Comparison of ENCODE assay signal across 17 cellular contexts in genomic region chr6:130575557-130575956, GRCh38.
DNase-seq lines count a peak whose midpoint lies in the region; ATAC-seq and TF ChIP-seq lines count a peak whose summit lies in the region.
"Had no signal": no experiment of that assay in that cellular context is flagged by ENCODE, and none has a peak within 500 bp of the region (broad histone marks: within the 10 kb centered on the region; RNA-seq: fewer than 3 reads in every experiment).

No MANE protein-coding gene starts in this region.

- CTCF ChIA-PET in activated CD4-positive, alpha-beta memory T cell treated with anti-CD3 and anti-CD28 coated beads, Interleukin-2, amount 10 ng/mL, durations not matched to agents 7 days and 5 days (lab: Charles Lee): interaction anchor here (0.7 to 2.2 kb wide), 6 partner anchors 11 to 210 kb away, joined by 3 to 15 read pairs (median 3); no protein-coding TSS in a partner anchor

- H3K9me3 ChIP-seq in neural progenitor cell (ENCODE audit: low read depth) (no peaks in the 10 kb centered on the region), HAP-1 (no peaks in the 10 kb centered on the region)
- H3K9me3 ChIP-seq: Caco-2 had no signal

- no peak overlapping the region for H3K27ac ChIP-seq in neural progenitor cell
- H3K27ac ChIP-seq: brain microvascular endothelial cell had no signal

- H3K79me2 ChIP-seq in neural progenitor cell (ENCODE audit: low read depth): no peaks in the 10 kb centered on the region

- no peaks in the 10 kb centered on the region for H4K20me1 ChIP-seq in neural progenitor cell (ENCODE audit: low read depth)

- peak overlapping the region; percentile 64 for H3K4me3 Mint-ChIP-seq in T-helper 1 cell treated with Interleukin-12 subunit alpha and Interleukin-12 subunit beta and Interleukin-4 antibody, amounts not matched to agents 30 μg/mL and 1 μg/mL, for 36 hours
- H3K4me3 Mint-ChIP-seq in activated CD4-positive, alpha-beta memory T cell treated with anti-CD3 and anti-CD28 coated beads, Interleukin-2, amount 10 ng/mL, durations not matched to agents 7 days and 5 days: peak overlapping the region; percentile 31
- H3K4me3 Mint-ChIP-seq in neural progenitor cell: no peak overlapping the region
- H3K4me3 Mint-ChIP-seq: mesothelial cell of epicardium had no signal

- H3F3A ChIP-seq in neural progenitor cell (ENCODE audit: low read depth): no peaks in the 10 kb centered on the region

- H3K27me3 ChIP-seq in neural progenitor cell (no peaks in the 10 kb centered on the region), HAP-1 (ENCODE audit: low read depth) (no peaks in the 10 kb centered on the region)
- H3K27me3 ChIP-seq: brain microvascular endothelial cell had no signal

- H3K4me1 ChIP-seq in neural progenitor cell (no peaks in the 10 kb centered on the region), HAP-1 (no peaks in the 10 kb centered on the region)
- H3K4me1 ChIP-seq: Caco-2 had no signal

- in situ Hi-C loops in HAP-1 (cut with MboI; ENCODE audit: low sequenced_read_pairs): no loop called here

- H2AFZ ChIP-seq in neural progenitor cell (replicated peaks): no peak overlapping the region

- peaks cover 59% of the 10 kb centered on the region for H3K36me3 Mint-ChIP-seq in T-helper 1 cell treated with Interleukin-12 subunit alpha and Interleukin-12 subunit beta and Interleukin-4 antibody, amounts not matched to agents 30 μg/mL and 1 μg/mL, for 36 hours (ENCODE audit: low read depth)
- peaks cover 36% of the 10 kb centered on the region for H3K36me3 Mint-ChIP-seq in activated CD4-positive, alpha-beta memory T cell treated with anti-CD3 and anti-CD28 coated beads, Interleukin-2, amount 10 ng/mL, durations not matched to agents 7 days and 5 days (ENCODE audit: low read depth)
- H3K36me3 Mint-ChIP-seq in neural progenitor cell: no peaks in the 10 kb centered on the region
- H3K36me3 Mint-ChIP-seq: mesothelial cell of epicardium had no signal

- no peak for DNase-seq in T-helper 1 cell
- DNase-seq in activated CD4-positive, alpha-beta memory T cell treated with anti-CD3 and anti-CD28 coated beads, Interleukin-2, amount 10 ng/mL, durations not matched to agents 7 days and 5 days: no peak
- DNase-seq in neural progenitor cell (ENCODE audit: low spot score): no peak
- no peak for DNase-seq in NCI-H510A treated with DMSO at 0.1 percent for 48 hours (lab: John Stamatoyannopoulos, UW)
- DNase-seq in GF-D8 (lab: John Stamatoyannopoulos, UW): no peak
- no peak for DNase-seq in HAP-1 (ENCODE audit: low spot score in 2 of 2)
- DNase-seq: 8988T, brain microvascular endothelial cell, Caco-2, GOT3, kidney glomerular epithelial cell, NCI-H2081, RPMI8226 had no signal

- peak overlapping the region; percentile 92 for H3K27ac Mint-ChIP-seq in T-helper 1 cell treated with Interleukin-12 subunit alpha and Interleukin-12 subunit beta and Interleukin-4 antibody, amounts not matched to agents 30 μg/mL and 1 μg/mL, for 36 hours
- peak overlapping the region; percentile 82 for H3K27ac Mint-ChIP-seq in activated CD4-positive, alpha-beta memory T cell treated with anti-CD3 and anti-CD28 coated beads, Interleukin-2, amount 10 ng/mL, durations not matched to agents 7 days and 5 days
- peak overlapping the region; percentile 76 for H3K27ac Mint-ChIP-seq in neural progenitor cell
- H3K27ac Mint-ChIP-seq: mesothelial cell of epicardium had no signal

- H3K9ac ChIP-seq in neural progenitor cell: no peak overlapping the region

- POLR2A ChIA-PET in activated CD4-positive, alpha-beta memory T cell treated with anti-CD3 and anti-CD28 coated beads, Interleukin-2, amount 10 ng/mL, durations not matched to agents 7 days and 5 days (lab: Charles Lee): interaction anchor here (0.8 to 3.8 kb wide), 10 partner anchors 11 to 360 kb away, joined by 3 to 39 read pairs (median 4); no protein-coding TSS in a partner anchor

- H3K36me3 ChIP-seq in neural progenitor cell (no peaks in the 10 kb centered on the region), HAP-1 (replicated peaks) (no peaks in the 10 kb centered on the region)
- H3K36me3 ChIP-seq: brain microvascular endothelial cell had no signal

- peaks cover 51% of the 10 kb centered on the region for H3K4me1 Mint-ChIP-seq in T-helper 1 cell treated with Interleukin-12 subunit alpha and Interleukin-12 subunit beta and Interleukin-4 antibody, amounts not matched to agents 30 μg/mL and 1 μg/mL, for 36 hours (ENCODE audit: low read depth)
- H3K4me1 Mint-ChIP-seq in activated CD4-positive, alpha-beta memory T cell treated with anti-CD3 and anti-CD28 coated beads, Interleukin-2, amount 10 ng/mL, durations not matched to agents 7 days and 5 days: peaks cover 40% of the 10 kb centered on the region
- H3K4me1 Mint-ChIP-seq in neural progenitor cell: no peaks in the 10 kb centered on the region
- H3K4me1 Mint-ChIP-seq: mesothelial cell of epicardium had no signal

- TF ChIP-seq CTCF in neural progenitor cell (IDR thresholded peaks at IDR 0.05): no peak

- H3K4me3 ChIP-seq in neural progenitor cell (no peak overlapping the region), HAP-1 (no peak overlapping the region)
- H3K4me3 ChIP-seq: skin epidermis had no signal

- ATAC-seq in GM21528 (IDR thresholded peaks at IDR 0.05; ENCODE audit: low FRiP score, unreplicated experiment): peak; percentile 26

- H3K4me2 ChIP-seq in neural progenitor cell: no peak overlapping the region

- peaks cover 59% of the 10 kb centered on the region for H3K9me3 Mint-ChIP-seq in T-helper 1 cell treated with Interleukin-12 subunit alpha and Interleukin-12 subunit beta and Interleukin-4 antibody, amounts not matched to agents 30 μg/mL and 1 μg/mL, for 36 hours
- H3K9me3 Mint-ChIP-seq in activated CD4-positive, alpha-beta memory T cell treated with anti-CD3 and anti-CD28 coated beads, Interleukin-2, amount 10 ng/mL, durations not matched to agents 7 days and 5 days: peaks cover 16% of the 10 kb centered on the region
- H3K9me3 Mint-ChIP-seq in neural progenitor cell: peaks cover 6% of the 10 kb centered on the region

- H3K27me3 Mint-ChIP-seq in T-helper 1 cell treated with Interleukin-12 subunit alpha and Interleukin-12 subunit beta and Interleukin-4 antibody, amounts not matched to agents 30 μg/mL and 1 μg/mL, for 36 hours (ENCODE audit: low read depth): no peaks in the 10 kb centered on the region
- no peaks in the 10 kb centered on the region for H3K27me3 Mint-ChIP-seq in activated CD4-positive, alpha-beta memory T cell treated with anti-CD3 and anti-CD28 coated beads, Interleukin-2, amount 10 ng/mL, durations not matched to agents 7 days and 5 days
- no peaks in the 10 kb centered on the region for H3K27me3 Mint-ChIP-seq in neural progenitor cell (ENCODE audit: insufficient read depth, low read depth)
